ENCODE assay signal across 30 cellular contexts in genomic region chrX:41133551-41133950, GRCh38.
"Had no signal": no experiment of that assay in that cellular context is flagged by ENCODE, and none has a peak within 500 bp of the region (broad histone marks: within the 10 kb centered on the region; RNA-seq: fewer than 3 reads in every experiment).

No MANE protein-coding gene starts in this region.

- H3K27ac ChIP-seq: colonic mucosa, epithelial cell of prostate, gastrocnemius medialis, heart left ventricle, hepatocyte, lower lobe of right lung, neutrophil, pancreas, right lobe of liver, suprapubic skin, transverse colon, upper lobe of right lung, uterus had no signal

- H3K9me3 ChIP-seq: colonic mucosa, gastrocnemius medialis, heart left ventricle, lower lobe of right lung, mucosa of descending colon, neutrophil, pancreas, right lobe of liver, suprapubic skin, transverse colon, upper lobe of right lung, uterus had no signal

- H3K27ac Mint-ChIP-seq: dendritic cell treated with granulocyte-macrophage colony-stimulating factor and Interleukin-4, amounts not matched to agents 40 ng/mL and 50 ng/mL, for 4 days; effector memory CD8-positive, alpha-beta T cell; memory B cell; natural killer cell treated with Interleukin-12 subunit alpha and Interleukin-12 subunit beta and Interleukin-15 and Interleukin-18, amount 100 ng/mL, for 72 hours; stimulated activated naive CD8-positive, alpha-beta T cell treated with anti-CD3 and anti-CD28 coated beads, Interleukin-15, amount 100 ng/mL, for 72 hours had no signal

- H2AFZ ChIP-seq: hepatocyte had no signal

- ATAC-seq: effector memory CD8-positive, alpha-beta T cell; esophagus mucosa; gastrocnemius medialis; heart left ventricle; left ventricle myocardium superior; lower lobe of right lung; mucosa of descending colon; natural killer cell treated with Interleukin-12 subunit alpha and Interleukin-12 subunit beta and Interleukin-15 and Interleukin-18, amount 100 ng/mL, for 72 hours; pancreas; right lobe of liver; stimulated activated naive CD8-positive, alpha-beta T cell treated with anti-CD3 and anti-CD28 coated beads, Interleukin-15, amount 100 ng/mL, for 72 hours; upper lobe of right lung had no signal

- H3K9me3 Mint-ChIP-seq: dendritic cell treated with granulocyte-macrophage colony-stimulating factor and Interleukin-4, amounts not matched to agents 40 ng/mL and 50 ng/mL, for 4 days; effector memory CD8-positive, alpha-beta T cell; memory B cell; naive B cell; natural killer cell treated with Interleukin-12 subunit alpha and Interleukin-12 subunit beta and Interleukin-15 and Interleukin-18, amount 100 ng/mL, for 72 hours; neural crest cell; stimulated activated naive CD8-positive, alpha-beta T cell treated with anti-CD3 and anti-CD28 coated beads, Interleukin-15, amount 100 ng/mL, for 72 hours had no signal

- H3K4me3 Mint-ChIP-seq: dendritic cell treated with granulocyte-macrophage colony-stimulating factor and Interleukin-4, amounts not matched to agents 40 ng/mL and 50 ng/mL, for 4 days; effector memory CD8-positive, alpha-beta T cell; memory B cell; natural killer cell treated with Interleukin-12 subunit alpha and Interleukin-12 subunit beta and Interleukin-15 and Interleukin-18, amount 100 ng/mL, for 72 hours; neural crest cell; stimulated activated naive CD8-positive, alpha-beta T cell treated with anti-CD3 and anti-CD28 coated beads, Interleukin-15, amount 100 ng/mL, for 72 hours had no signal

- H3K4me1 ChIP-seq: colonic mucosa, gastrocnemius medialis, lower lobe of right lung, pancreas, suprapubic skin, transverse colon, upper lobe of right lung, uterus had no signal

- H3K4me1 Mint-ChIP-seq: memory B cell; naive B cell; neural crest cell; stimulated activated naive CD8-positive, alpha-beta T cell treated with anti-CD3 and anti-CD28 coated beads, Interleukin-15, amount 100 ng/mL, for 72 hours had no signal

- H3K36me3 ChIP-seq: colonic mucosa, pancreas, transverse colon had no signal

- DNase-seq: colonic mucosa; effector memory CD8-positive, alpha-beta T cell; foreskin fibroblast; gastrocnemius medialis; heart left ventricle; islet precursor cell; left ventricle myocardium superior; lower lobe of right lung; mucosa of descending colon; naive B cell; pancreas; right lobe of liver; small intestine; stimulated activated CD4-positive, alpha-beta T cell treated with anti-CD3 and anti-CD28 coated beads, Interleukin-1b, Interleukin-23, amount 100 ng/mL, for 48 hours; stimulated activated CD4-positive, alpha-beta T cell treated with anti-CD3 and anti-CD28 coated beads, Interleukin-4, amount 100 ng/mL, for 1 hour; stimulated activated CD8-positive, alpha-beta memory T cell treated with anti-CD3 and anti-CD28 coated beads, Interleukin-4, amount 100 ng/mL, for 48 hours; stimulated activated naive CD4-positive, alpha-beta T cell; stimulated activated naive CD8-positive, alpha-beta T cell treated with anti-CD3 and anti-CD28 coated beads, Interleukin-15, amount 100 ng/mL, for 72 hours; transverse colon; upper lobe of right lung; uterus had no signal

- H3K27me3 Mint-ChIP-seq: dendritic cell treated with granulocyte-macrophage colony-stimulating factor and Interleukin-4, amounts not matched to agents 40 ng/mL and 50 ng/mL, for 4 days; effector memory CD8-positive, alpha-beta T cell; memory B cell; naive B cell; natural killer cell treated with Interleukin-12 subunit alpha and Interleukin-12 subunit beta and Interleukin-15 and Interleukin-18, amount 100 ng/mL, for 72 hours; stimulated activated naive CD8-positive, alpha-beta T cell treated with anti-CD3 and anti-CD28 coated beads, Interleukin-15, amount 100 ng/mL, for 72 hours had no signal

- H3K4me2 ChIP-seq: hepatocyte had no signal

- H3K4me3 ChIP-seq: colonic mucosa, gastrocnemius medialis, heart left ventricle, hepatocyte, lower lobe of right lung, mucosa of descending colon, pancreas, right lobe of liver, suprapubic skin, transverse colon, upper lobe of right lung, uterus had no signal

- FAIRE-seq: small intestine had no signal

- H3K27me3 ChIP-seq: colonic mucosa, gastrocnemius medialis, hepatocyte, neutrophil, pancreas, right lobe of liver, suprapubic skin, transverse colon, upper lobe of right lung, uterus had no signal
